ENCODE assay signal across 1 cellular context in the genomic region with DNA sequence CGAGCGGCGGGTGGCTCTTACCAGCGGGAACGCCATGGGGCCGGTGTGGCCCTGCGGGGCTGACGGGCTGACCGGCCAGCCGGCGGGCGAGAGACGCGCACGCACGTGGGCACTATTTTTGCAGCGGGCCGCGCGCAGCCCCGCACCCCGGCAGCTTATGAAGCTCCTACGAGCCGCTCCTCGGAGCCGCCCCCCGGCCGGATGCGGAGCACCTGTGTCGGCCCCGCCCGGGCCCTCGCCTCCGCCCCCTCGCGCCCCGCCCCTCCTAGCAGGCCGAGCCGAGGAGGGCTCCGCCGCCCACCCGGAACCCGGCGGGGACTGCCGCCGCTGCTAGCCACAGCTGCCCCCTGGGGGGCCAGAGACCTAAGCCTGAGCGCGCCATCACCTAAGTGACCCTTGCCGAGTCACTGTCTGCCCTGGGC.
TF ChIP-seq lines count a peak whose summit lies in the region.

No MANE protein-coding gene starts in this region.

TF ChIP-seq in K562, 482 proteins besides CTCF, POLR2A, EP300 and RAD21 (continued from another document):
- TF ChIP-seq, protein P1, sequence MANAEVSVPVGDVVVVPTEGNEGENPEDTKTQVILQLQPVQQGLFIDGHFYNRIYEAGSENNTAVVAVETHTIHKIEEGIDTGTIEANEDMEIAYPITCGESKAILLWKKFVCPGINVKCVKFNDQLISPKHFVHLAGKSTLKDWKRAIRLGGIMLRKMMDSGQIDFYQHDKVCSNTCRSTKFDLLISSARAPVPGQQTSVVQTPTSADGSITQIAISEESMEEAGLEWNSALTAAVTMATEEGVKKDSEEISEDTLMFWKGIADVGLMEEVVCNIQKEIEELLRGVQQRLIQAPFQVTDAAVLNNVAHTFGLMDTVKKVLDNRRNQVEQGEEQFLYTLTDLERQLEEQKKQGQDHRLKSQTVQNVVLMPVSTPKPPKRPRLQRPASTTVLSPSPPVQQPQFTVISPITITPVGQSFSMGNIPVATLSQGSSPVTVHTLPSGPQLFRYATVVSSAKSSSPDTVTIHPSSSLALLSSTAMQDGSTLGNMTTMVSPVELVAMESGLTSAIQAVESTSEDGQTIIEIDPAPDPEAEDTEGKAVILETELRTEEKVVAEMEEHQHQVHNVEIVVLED (CRISPR knock-in tag; IDR thresholded peaks at IDR 0.05), result no peak
- TF ChIP-seq ZNF3 (CRISPR knock-in tag; IDR thresholded peaks at IDR 0.05) (no peak), SRSF7 (optimal IDR thresholded peaks at IDR 0.05; ENCODE audit: low read depth, low read length) (no peak), ZNF174 (CRISPR knock-in tag; IDR thresholded peaks at IDR 0.05) (no peak), ZNF780A (CRISPR knock-in tag; IDR thresholded peaks at IDR 0.05) (no peak), DPF2 (IDR thresholded peaks at IDR 0.05) (no peak), ZBTB7A (IDR thresholded peaks at IDR 0.05; ENCODE audit: borderline replicate concordance, control insufficient read depth, low read depth, low read length) (peak; percentile 10; the same call in 1 of the 2 replicates), FOXJ3 (CRISPR knock-in tag; IDR thresholded peaks at IDR 0.05) (no peak), MTF1 (CRISPR knock-in tag; IDR thresholded peaks at IDR 0.05; ENCODE audit: borderline replicate concordance) (no peak), SIN3A (IDR thresholded peaks at IDR 0.05; ENCODE audit: borderline replicate concordance in 2 of 2, control insufficient read depth in 1 of 2, low read depth in 2 of 2, low read length in 2 of 2) (no peak), KLF10 (CRISPR knock-in tag; IDR thresholded peaks at IDR 0.05) (no peak), CEBPG (CRISPR knock-in tag; IDR thresholded peaks at IDR 0.05) (no peak), CEBPG (tag; conservative IDR thresholded peaks at IDR 0.05 in 1 of 2, IDR thresholded peaks at IDR 0.05 in 1 of 2) (no peak), ZNF668 (CRISPR knock-in tag; IDR thresholded peaks at IDR 0.05) (no peak; the same call in 1 of the 2 replicates), PHF8 (IDR thresholded peaks at IDR 0.05; ENCODE audit: borderline replicate concordance, low read length) (peak; percentile 48; the same call in 1 of the 2 replicates), CBX1 (IDR thresholded peaks at IDR 0.05; ENCODE audit: low read depth) (0 out of 2 replicates have a peak, but pooled peaks have one; percentile 15), SIN3B (IDR thresholded peaks at IDR 0.05; ENCODE audit: low read depth) (0 out of 2 replicates have a peak, but pooled peaks have one; percentile 2), SMC3 (conservative IDR thresholded peaks at IDR 0.05; ENCODE audit: insufficient read depth, low read depth, low read length) (no peak), NR4A1 (CRISPR knock-in tag; IDR thresholded peaks at IDR 0.05) (no peak), NR4A1 (tag; IDR thresholded peaks at IDR 0.05) (no peak), ZNF23 (CRISPR knock-in tag; IDR thresholded peaks at IDR 0.05) (no peak), MTA3 (IDR thresholded peaks at IDR 0.05; ENCODE audit: borderline replicate concordance) (no peak), ZBTB17 (CRISPR knock-in tag; IDR thresholded peaks at IDR 0.05) (peak; percentile 61; the same call in 1 of the 2 replicates), ZNF324 (CRISPR knock-in tag; IDR thresholded peaks at IDR 0.05) (no peak), PCBP2 (IDR thresholded peaks at IDR 0.05; ENCODE audit: low read depth, low read length, poor library complexity, severe bottlenecking) (no peak), NCOA4 (IDR thresholded peaks at IDR 0.05; ENCODE audit: partially characterized antibody) (no peak), NFIX (CRISPR knock-in tag; IDR thresholded peaks at IDR 0.05; ENCODE audit: low read depth) (no peak), SAFB2 (IDR thresholded peaks at IDR 0.05; ENCODE audit: borderline replicate concordance, low read depth, low read length, severe bottlenecking) (no peak)
- TF ChIP-seq, protein P2, sequence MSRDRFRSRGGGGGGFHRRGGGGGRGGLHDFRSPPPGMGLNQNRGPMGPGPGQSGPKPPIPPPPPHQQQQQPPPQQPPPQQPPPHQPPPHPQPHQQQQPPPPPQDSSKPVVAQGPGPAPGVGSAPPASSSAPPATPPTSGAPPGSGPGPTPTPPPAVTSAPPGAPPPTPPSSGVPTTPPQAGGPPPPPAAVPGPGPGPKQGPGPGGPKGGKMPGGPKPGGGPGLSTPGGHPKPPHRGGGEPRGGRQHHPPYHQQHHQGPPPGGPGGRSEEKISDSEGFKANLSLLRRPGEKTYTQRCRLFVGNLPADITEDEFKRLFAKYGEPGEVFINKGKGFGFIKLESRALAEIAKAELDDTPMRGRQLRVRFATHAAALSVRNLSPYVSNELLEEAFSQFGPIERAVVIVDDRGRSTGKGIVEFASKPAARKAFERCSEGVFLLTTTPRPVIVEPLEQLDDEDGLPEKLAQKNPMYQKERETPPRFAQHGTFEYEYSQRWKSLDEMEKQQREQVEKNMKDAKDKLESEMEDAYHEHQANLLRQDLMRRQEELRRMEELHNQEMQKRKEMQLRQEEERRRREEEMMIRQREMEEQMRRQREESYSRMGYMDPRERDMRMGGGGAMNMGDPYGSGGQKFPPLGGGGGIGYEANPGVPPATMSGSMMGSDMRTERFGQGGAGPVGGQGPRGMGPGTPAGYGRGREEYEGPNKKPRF (IDR thresholded peaks at IDR 0.05; ENCODE audit: low read depth, low read length), result no peak
- TF ChIP-seq, protein P3, sequence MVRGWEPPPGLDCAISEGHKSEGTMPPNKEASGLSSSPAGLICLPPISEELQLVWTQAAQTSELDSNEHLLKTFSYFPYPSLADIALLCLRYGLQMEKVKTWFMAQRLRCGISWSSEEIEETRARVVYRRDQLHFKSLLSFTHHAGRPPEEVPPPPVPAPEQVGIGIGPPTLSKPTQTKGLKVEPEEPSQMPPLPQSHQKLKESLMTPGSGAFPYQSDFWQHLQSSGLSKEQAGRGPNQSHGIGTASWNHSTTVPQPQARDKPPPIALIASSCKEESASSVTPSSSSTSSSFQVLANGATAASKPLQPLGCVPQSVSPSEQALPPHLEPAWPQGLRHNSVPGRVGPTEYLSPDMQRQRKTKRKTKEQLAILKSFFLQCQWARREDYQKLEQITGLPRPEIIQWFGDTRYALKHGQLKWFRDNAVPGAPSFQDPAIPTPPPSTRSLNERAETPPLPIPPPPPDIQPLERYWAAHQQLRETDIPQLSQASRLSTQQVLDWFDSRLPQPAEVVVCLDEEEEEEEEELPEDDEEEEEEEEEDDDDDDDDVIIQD (CRISPR knock-in tag; IDR thresholded peaks at IDR 0.05), result 0 out of 2 replicates have a peak, but pooled peaks have one; percentile 84
- TF ChIP-seq, protein P4, sequence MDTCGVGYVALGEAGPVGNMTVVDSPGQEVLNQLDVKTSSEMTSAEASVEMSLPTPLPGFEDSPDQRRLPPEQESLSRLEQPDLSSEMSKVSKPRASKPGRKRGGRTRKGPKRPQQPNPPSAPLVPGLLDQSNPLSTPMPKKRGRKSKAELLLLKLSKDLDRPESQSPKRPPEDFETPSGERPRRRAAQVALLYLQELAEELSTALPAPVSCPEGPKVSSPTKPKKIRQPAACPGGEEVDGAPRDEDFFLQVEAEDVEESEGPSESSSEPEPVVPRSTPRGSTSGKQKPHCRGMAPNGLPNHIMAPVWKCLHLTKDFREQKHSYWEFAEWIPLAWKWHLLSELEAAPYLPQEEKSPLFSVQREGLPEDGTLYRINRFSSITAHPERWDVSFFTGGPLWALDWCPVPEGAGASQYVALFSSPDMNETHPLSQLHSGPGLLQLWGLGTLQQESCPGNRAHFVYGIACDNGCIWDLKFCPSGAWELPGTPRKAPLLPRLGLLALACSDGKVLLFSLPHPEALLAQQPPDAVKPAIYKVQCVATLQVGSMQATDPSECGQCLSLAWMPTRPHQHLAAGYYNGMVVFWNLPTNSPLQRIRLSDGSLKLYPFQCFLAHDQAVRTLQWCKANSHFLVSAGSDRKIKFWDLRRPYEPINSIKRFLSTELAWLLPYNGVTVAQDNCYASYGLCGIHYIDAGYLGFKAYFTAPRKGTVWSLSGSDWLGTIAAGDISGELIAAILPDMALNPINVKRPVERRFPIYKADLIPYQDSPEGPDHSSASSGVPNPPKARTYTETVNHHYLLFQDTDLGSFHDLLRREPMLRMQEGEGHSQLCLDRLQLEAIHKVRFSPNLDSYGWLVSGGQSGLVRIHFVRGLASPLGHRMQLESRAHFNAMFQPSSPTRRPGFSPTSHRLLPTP (IDR thresholded peaks at IDR 0.05; ENCODE audit: borderline replicate concordance, extremely low read depth, insufficient read length), result no peak
- TF ChIP-seq, protein P5, sequence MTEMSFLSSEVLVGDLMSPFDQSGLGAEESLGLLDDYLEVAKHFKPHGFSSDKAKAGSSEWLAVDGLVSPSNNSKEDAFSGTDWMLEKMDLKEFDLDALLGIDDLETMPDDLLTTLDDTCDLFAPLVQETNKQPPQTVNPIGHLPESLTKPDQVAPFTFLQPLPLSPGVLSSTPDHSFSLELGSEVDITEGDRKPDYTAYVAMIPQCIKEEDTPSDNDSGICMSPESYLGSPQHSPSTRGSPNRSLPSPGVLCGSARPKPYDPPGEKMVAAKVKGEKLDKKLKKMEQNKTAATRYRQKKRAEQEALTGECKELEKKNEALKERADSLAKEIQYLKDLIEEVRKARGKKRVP (CRISPR knock-in tag; IDR thresholded peaks at IDR 0.05), result no peak
- TF ChIP-seq, protein P6, sequence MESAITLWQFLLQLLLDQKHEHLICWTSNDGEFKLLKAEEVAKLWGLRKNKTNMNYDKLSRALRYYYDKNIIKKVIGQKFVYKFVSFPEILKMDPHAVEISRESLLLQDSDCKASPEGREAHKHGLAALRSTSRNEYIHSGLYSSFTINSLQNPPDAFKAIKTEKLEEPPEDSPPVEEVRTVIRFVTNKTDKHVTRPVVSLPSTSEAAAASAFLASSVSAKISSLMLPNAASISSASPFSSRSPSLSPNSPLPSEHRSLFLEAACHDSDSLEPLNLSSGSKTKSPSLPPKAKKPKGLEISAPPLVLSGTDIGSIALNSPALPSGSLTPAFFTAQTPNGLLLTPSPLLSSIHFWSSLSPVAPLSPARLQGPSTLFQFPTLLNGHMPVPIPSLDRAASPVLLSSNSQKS (CRISPR knock-in tag; IDR thresholded peaks at IDR 0.05), result no peak
- TF ChIP-seq, protein P7, sequence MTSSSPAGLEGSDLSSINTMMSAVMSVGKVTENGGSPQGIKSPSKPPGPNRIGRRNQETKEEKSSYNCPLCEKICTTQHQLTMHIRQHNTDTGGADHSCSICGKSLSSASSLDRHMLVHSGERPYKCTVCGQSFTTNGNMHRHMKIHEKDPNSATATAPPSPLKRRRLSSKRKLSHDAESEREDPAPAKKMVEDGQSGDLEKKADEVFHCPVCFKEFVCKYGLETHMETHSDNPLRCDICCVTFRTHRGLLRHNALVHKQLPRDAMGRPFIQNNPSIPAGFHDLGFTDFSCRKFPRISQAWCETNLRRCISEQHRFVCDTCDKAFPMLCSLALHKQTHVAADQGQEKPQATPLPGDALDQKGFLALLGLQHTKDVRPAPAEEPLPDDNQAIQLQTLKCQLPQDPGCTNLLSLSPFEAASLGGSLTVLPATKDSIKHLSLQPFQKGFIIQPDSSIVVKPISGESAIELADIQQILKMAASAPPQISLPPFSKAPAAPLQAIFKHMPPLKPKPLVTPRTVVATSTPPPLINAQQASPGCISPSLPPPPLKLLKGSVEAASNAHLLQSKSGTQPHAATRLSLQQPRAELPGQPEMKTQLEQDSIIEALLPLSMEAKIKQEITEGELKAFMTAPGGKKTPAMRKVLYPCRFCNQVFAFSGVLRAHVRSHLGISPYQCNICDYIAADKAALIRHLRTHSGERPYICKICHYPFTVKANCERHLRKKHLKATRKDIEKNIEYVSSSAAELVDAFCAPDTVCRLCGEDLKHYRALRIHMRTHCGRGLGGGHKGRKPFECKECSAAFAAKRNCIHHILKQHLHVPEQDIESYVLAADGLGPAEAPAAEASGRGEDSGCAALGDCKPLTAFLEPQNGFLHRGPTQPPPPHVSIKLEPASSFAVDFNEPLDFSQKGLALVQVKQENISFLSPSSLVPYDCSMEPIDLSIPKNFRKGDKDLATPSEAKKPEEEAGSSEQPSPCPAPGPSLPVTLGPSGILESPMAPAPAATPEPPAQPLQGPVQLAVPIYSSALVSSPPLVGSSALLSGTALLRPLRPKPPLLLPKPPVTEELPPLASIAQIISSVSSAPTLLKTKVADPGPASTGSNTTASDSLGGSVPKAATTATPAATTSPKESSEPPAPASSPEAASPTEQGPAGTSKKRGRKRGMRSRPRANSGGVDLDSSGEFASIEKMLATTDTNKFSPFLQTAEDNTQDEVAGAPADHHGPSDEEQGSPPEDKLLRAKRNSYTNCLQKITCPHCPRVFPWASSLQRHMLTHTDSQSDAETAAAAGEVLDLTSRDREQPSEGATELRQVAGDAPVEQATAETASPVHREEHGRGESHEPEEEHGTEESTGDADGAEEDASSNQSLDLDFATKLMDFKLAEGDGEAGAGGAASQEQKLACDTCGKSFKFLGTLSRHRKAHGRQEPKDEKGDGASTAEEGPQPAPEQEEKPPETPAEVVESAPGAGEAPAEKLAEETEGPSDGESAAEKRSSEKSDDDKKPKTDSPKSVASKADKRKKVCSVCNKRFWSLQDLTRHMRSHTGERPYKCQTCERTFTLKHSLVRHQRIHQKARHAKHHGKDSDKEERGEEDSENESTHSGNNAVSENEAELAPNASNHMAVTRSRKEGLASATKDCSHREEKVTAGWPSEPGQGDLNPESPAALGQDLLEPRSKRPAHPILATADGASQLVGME (CRISPR knock-in tag; IDR thresholded peaks at IDR 0.05), result 0 out of 2 replicates have a peak, but pooled peaks have one; percentile 74
- TF ChIP-seq, protein P8, sequence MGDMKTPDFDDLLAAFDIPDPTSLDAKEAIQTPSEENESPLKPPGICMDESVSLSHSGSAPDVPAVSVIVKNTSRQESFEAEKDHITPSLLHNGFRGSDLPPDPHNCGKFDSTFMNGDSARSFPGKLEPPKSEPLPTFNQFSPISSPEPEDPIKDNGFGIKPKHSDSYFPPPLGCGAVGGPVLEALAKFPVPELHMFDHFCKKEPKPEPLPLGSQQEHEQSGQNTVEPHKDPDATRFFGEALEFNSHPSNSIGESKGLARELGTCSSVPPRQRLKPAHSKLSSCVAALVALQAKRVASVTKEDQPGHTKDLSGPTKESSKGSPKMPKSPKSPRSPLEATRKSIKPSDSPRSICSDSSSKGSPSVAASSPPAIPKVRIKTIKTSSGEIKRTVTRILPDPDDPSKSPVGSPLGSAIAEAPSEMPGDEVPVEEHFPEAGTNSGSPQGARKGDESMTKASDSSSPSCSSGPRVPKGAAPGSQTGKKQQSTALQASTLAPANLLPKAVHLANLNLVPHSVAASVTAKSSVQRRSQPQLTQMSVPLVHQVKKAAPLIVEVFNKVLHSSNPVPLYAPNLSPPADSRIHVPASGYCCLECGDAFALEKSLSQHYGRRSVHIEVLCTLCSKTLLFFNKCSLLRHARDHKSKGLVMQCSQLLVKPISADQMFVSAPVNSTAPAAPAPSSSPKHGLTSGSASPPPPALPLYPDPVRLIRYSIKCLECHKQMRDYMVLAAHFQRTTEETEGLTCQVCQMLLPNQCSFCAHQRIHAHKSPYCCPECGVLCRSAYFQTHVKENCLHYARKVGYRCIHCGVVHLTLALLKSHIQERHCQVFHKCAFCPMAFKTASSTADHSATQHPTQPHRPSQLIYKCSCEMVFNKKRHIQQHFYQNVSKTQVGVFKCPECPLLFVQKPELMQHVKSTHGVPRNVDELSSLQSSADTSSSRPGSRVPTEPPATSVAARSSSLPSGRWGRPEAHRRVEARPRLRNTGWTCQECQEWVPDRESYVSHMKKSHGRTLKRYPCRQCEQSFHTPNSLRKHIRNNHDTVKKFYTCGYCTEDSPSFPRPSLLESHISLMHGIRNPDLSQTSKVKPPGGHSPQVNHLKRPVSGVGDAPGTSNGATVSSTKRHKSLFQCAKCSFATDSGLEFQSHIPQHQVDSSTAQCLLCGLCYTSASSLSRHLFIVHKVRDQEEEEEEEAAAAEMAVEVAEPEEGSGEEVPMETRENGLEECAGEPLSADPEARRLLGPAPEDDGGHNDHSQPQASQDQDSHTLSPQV (IDR thresholded peaks at IDR 0.05), result 0 out of 2 replicates have a peak, but pooled peaks have one; percentile 3
